ENCODE assay signal across 18 cellular contexts in the genomic region with DNA sequence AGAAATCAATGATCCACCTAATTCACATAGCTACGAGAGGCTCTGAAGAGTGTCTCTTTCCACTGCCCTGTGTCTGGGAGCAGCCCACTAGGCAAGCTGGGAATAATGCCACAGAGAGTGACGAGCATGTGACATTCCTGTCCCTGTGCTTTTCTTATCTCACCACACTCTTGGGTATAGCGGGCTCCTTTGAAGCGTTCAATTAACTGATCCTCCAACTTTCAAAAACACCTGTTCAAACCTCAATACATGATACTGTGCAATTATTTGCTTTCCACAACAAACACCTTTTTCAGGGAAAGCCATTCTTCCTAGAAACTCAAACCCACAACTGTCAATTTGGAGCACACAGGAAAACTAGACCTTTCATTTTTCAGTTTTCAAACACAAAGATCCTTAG. TPM values are rescaled to one million over a fixed set of nuclear protein-coding genes. Genes with fewer than 3 reads are reported as not detected.
DNase-seq lines count a peak whose midpoint lies in the region; ATAC-seq and TF ChIP-seq lines count a peak whose summit lies in the region.
"Had no signal": no experiment of that assay in that cellular context is flagged by ENCODE, and none has a peak within 500 bp of the region (broad histone marks: within the 10 kb centered on the region; RNA-seq: fewer than 3 reads in every experiment).

No MANE protein-coding gene starts in this region.

- H3K9me3 Mint-ChIP-seq in Caco-2 (ENCODE audit: unreplicated experiment) (no peaks in the 10 kb centered on the region), brain (peaks cover 0 to 6% (median 0%) of the 10 kb centered on the region in 5 experiments)
- H3K9me3 Mint-ChIP-seq in naive thymus-derived CD8-positive, alpha-beta T cell = no peaks in the 10 kb centered on the region
- H3K9me3 Mint-ChIP-seq: activated naive CD4-positive, alpha-beta T cell treated with anti-CD3 and anti-CD28 coated beads for 36 hours; type B pancreatic cell had no signal

- H3K27me3 Mint-ChIP-seq in Caco-2 (ENCODE audit: insufficient read depth, unreplicated experiment) (no peaks in the 10 kb centered on the region), brain (no peaks in the 10 kb centered on the region)
- peaks cover 0 to 7% (median 3%) of the 10 kb centered on the region in 5 donors for H3K27me3 Mint-ChIP-seq in naive thymus-derived CD8-positive, alpha-beta T cell
- H3K27me3 Mint-ChIP-seq: type B pancreatic cell had no signal

- intact Hi-C loops in Caco-2 (cut with micrococcal nuclease; ENCODE audit: unreplicated experiment) = loop anchor here (1.0 to 5.0 kb wide), 2 partner anchors 41 to 42 kb away; partner anchors contain the start of gene PLPP3
- intact Hi-C loops in tibial artery (cut with DNase I; ENCODE audit: low total_unique reads) = no loop called here

- H3K36me3 ChIP-seq in Caco-2 (ENCODE audit: control insufficient read depth, insufficient read depth, low read length) = no peaks in the 10 kb centered on the region; the same call in none of the 2 replicates
- H3K36me3 ChIP-seq in tibial artery = peaks cover 31 to 51% (median 39%) of the 10 kb centered on the region in 3 donors

- H3K4me1 ChIP-seq in Caco-2 = peaks cover 31% of the 10 kb centered on the region
- peaks cover 0 to 66% (median 9%) of the 10 kb centered on the region in 4 donors for H3K4me1 ChIP-seq in tibial artery

- TSS peak; percentile 11 for BruUV-seq in Caco-2 (replicated peaks; lab: Mats Ljungman, UMichigan)

- TF ChIP-seq CTCF in Caco-2 (IDR thresholded peaks at IDR 0.05; ENCODE audit: insufficient read depth in 1 of 2, low read depth in 1 of 2, low read length in 1 of 2, severe bottlenecking in 1 of 2, unreplicated experiment in 1 of 2) = no peak
- TF ChIP-seq CTCF in brain (conservative IDR thresholded peaks at IDR 0.05) = no peak
- TF ChIP-seq CTCF in tibial artery (IDR thresholded peaks at IDR 0.05) = no peak

- H3K27ac Mint-ChIP-seq in Caco-2 (ENCODE audit: unreplicated experiment) = no peak overlapping the region
- H3K27ac Mint-ChIP-seq in brain = peak overlapping the region in 3 of 5 experiments; percentile 27 to 73 (median 40)
- no peak overlapping the region for H3K27ac Mint-ChIP-seq in naive thymus-derived CD8-positive, alpha-beta T cell
- H3K27ac Mint-ChIP-seq: activated naive CD4-positive, alpha-beta T cell treated with anti-CD3 and anti-CD28 coated beads for 36 hours; type B pancreatic cell had no signal

- H3K4me3 ChIP-seq in Caco-2 (ENCODE audit: low read depth, low read length) (no peak overlapping the region), tibial artery (no peak overlapping the region)

- ATAC-seq in HG03095 (IDR thresholded peaks at IDR 0.05; ENCODE audit: unreplicated experiment) (no peak), HG02642 (IDR thresholded peaks at IDR 0.05; ENCODE audit: poor library complexity, unreplicated experiment) (no peak)
- no peak for ATAC-seq in naive thymus-derived CD8-positive, alpha-beta T cell

- no peaks in the 10 kb centered on the region for H3K27me3 ChIP-seq in Caco-2 (replicated peaks; ENCODE audit: control insufficient read depth, insufficient read depth, low read length)
- no peaks in the 10 kb centered on the region for H3K27me3 ChIP-seq in layer of hippocampus (ENCODE audit: control insufficient read depth, insufficient read depth, low read length)
- no peaks in the 10 kb centered on the region for H3K27me3 ChIP-seq in tibial artery

- H3K36me3 Mint-ChIP-seq in Caco-2 (ENCODE audit: insufficient read depth, unreplicated experiment) = peaks cover 39% of the 10 kb centered on the region
- H3K36me3 Mint-ChIP-seq in brain = peaks cover 49% of the 10 kb centered on the region
- no peaks in the 10 kb centered on the region for H3K36me3 Mint-ChIP-seq in naive thymus-derived CD8-positive, alpha-beta T cell

- H3K4me3 Mint-ChIP-seq in Caco-2 (ENCODE audit: unreplicated experiment) (peak overlapping the region; percentile 24), brain (no peak overlapping the region)
- no peak overlapping the region for H3K4me3 Mint-ChIP-seq in naive thymus-derived CD8-positive, alpha-beta T cell
- H3K4me3 Mint-ChIP-seq: activated naive CD4-positive, alpha-beta T cell treated with anti-CD3 and anti-CD28 coated beads for 36 hours; type B pancreatic cell had no signal

- H3K27ac ChIP-seq in layer of hippocampus (ENCODE audit: low read depth, low read length) (peak overlapping the region; percentile 2), tibial artery (no peak overlapping the region)

- CTCF ChIA-PET in Caco-2 (lab: Charles Lee) = no interaction called here

- DNase-seq in Caco-2 = peak; percentile 57 to 58
- peak; percentile 80 for DNase-seq in NCI-H2107 (lab: John Stamatoyannopoulos, UW)
- no peak for DNase-seq in naive thymus-derived CD8-positive, alpha-beta T cell
- no peak for DNase-seq in tibial artery
- DNase-seq: activated CD4-positive, CD25-positive, alpha-beta regulatory T cell treated with anti-CD3 and anti-CD28 coated beads, Interleukin-2, amount 50 U/mL, for 72 hours; activated CD8-positive, alpha-beta memory T cell treated with anti-CD3 and anti-CD28 coated beads, Interleukin-2, amount 50 U/mL, for 48 hours; activated naive CD4-positive, alpha-beta T cell treated with anti-CD3 and anti-CD28 coated beads for 36 hours; effector CD4-positive, alpha-beta T cell; GDM1; Karpas-422; mesenchymal stem cell; NCI-H187 treated with DMSO at 0.1 percent for 48 hours; stimulated activated CD4-positive, alpha-beta T cell treated with anti-CD3 and anti-CD28 coated beads, Interleukin-4, amount 100 ng/mL, for 24 hours had no signal

- H3K4me1 Mint-ChIP-seq in Caco-2 (ENCODE audit: low read depth, unreplicated experiment) = peaks cover 15% of the 10 kb centered on the region
- peaks cover 67% of the 10 kb centered on the region for H3K4me1 Mint-ChIP-seq in brain
- H3K4me1 Mint-ChIP-seq in naive thymus-derived CD8-positive, alpha-beta T cell = no peaks in the 10 kb centered on the region

- POLR2A ChIA-PET in Caco-2 (lab: Charles Lee) = no interaction called here
- POLR2A ChIA-PET in naive thymus-derived CD8-positive, alpha-beta T cell (lab: Charles Lee) = no interaction called here

- no peaks in the 10 kb centered on the region for H3K9me3 ChIP-seq in Caco-2
- H3K9me3 ChIP-seq in tibial artery = no peaks in the 10 kb centered on the region

RNA-seq across cellular contexts. Expression of gene PLPP3, which starts 43.4 kb away (rescaled TPM):
- total RNA-seq in Caco-2 (2022) = 39.2 and 41.0 TPM in 2 replicates
- polyA plus RNA-seq in brain (ENCODE audit: insufficient read depth, low read depth, low replicate concordance) = 54.2 TPM
- total RNA-seq in naive thymus-derived CD8-positive, alpha-beta T cell = not detected
- not detected for polyA plus RNA-seq in naive thymus-derived CD8-positive, alpha-beta T cell
- total RNA-seq: activated naive CD4-positive, alpha-beta T cell treated with anti-CD3 and anti-CD28 coated beads for 36 hours had no signal

Comparison
In these comparisons a context has a peak if more than half of its experiments do, and no peak if none do; other contexts are left out.
1. DNase-seq: peak in Caco-2 (2 of 2) and NCI-H2107 (single experiment); none in naive thymus-derived CD8-positive, alpha-beta T cell (0 of 10) and tibial artery (0 of 2).
2. H3K27ac Mint-ChIP-seq: peak in brain (3 of 5); none in Caco-2 (single experiment) and naive thymus-derived CD8-positive, alpha-beta T cell (0 of 10).
3. RNA of gene PLPP3, which starts 43.4 kb away (total RNA-seq): 39.2 to 41.0 TPM in Caco-2; not detected in naive thymus-derived CD8-positive, alpha-beta T cell; every median in the first group is over 10 times any median in the second.